In genomic region chr20:31712564-31713311, GRCh38 we compare ENCODE assay signal across 8 cellular contexts. TPM values are rescaled to one million over a fixed set of nuclear protein-coding genes. Genes with fewer than 3 reads are reported as not detected.
DNase-seq lines count a peak whose midpoint lies in the region; ATAC-seq and TF ChIP-seq lines count a peak whose summit lies in the region.

No MANE protein-coding gene starts in this region.

- no peaks in the 10 kb centered on the region for H4K20me1 ChIP-seq in KMS-11 (ENCODE audit: insufficient read depth)

- no peaks in the 10 kb centered on the region for H3K9me3 ChIP-seq in iPS-15b (ENCODE audit: control insufficient read depth, insufficient read depth, low read length)

- peaks cover 98% of the 10 kb centered on the region for H3K4me1 ChIP-seq in KMS-11 (ENCODE audit: low read depth, poor library complexity, severe bottlenecking)
- H3K4me1 ChIP-seq in iPS-15b (ENCODE audit: control insufficient read depth, insufficient read depth, low read length), result peaks cover 48% of the 10 kb centered on the region

- no peak overlapping the region for H2AFZ ChIP-seq in KMS-11 (ENCODE audit: low read depth)

- H3K4me3 ChIP-seq in KMS-11 (IDR thresholded peaks at IDR 0.05; ENCODE audit: insufficient read depth, low read depth, low read length) (no peak overlapping the region), iPS-15b (ENCODE audit: low read depth, low read length) (peak overlapping the region; percentile 6), retinal pigment epithelial cell (ENCODE audit: low read length) (peak overlapping the region; percentile 6)

- H3K27ac Mint-ChIP-seq in brain, result peak overlapping the region; percentile 59 to 92 (median 84)

- peaks cover 66% of the 10 kb centered on the region for H3K36me3 Mint-ChIP-seq in brain

- peak in 12 of 14 donors; percentile 45 to 88 (median 77) for DNase-seq in C1 segment of cervical spinal cord (lab: John Stamatoyannopoulos, UW)
- peak; percentile 83 for DNase-seq in retinal pigment epithelial cell (ENCODE audit: low read depth)

- H3K27ac ChIP-seq in KMS-11, result peak overlapping the region; percentile 86; the same call in 1 of the 2 replicates

- H3K27me3 Mint-ChIP-seq in brain, result no peaks in the 10 kb centered on the region

- ATAC-seq in HG03196 (IDR thresholded peaks at IDR 0.05; ENCODE audit: unreplicated experiment) (no peak), GM21447 (IDR thresholded peaks at IDR 0.05; ENCODE audit: unreplicated experiment) (no peak), HG02938 (IDR thresholded peaks at IDR 0.05; ENCODE audit: unreplicated experiment) (no peak)

- no peaks in the 10 kb centered on the region for H3K9me3 Mint-ChIP-seq in brain

- peak overlapping the region; percentile 64 for H3K4me2 ChIP-seq in KMS-11

- TF ChIP-seq CTCF in KMS-11 (conservative IDR thresholded peaks at IDR 0.05; ENCODE audit: low read depth, low read length) (no peak), brain (conservative IDR thresholded peaks at IDR 0.05) (no peak), retinal pigment epithelial cell (conservative IDR thresholded peaks at IDR 0.05; ENCODE audit: low read depth, low read length) (no peak)

- no peaks in the 10 kb centered on the region for H3K36me3 ChIP-seq in KMS-11 (ENCODE audit: insufficient read depth)
- H3K36me3 ChIP-seq in iPS-15b (ENCODE audit: control insufficient read depth, insufficient read depth, low read length), result peaks cover 4% of the 10 kb centered on the region

- H3K4me1 Mint-ChIP-seq in brain, result peaks cover 90% of the 10 kb centered on the region

- H3K79me2 ChIP-seq in KMS-11 (ENCODE audit: insufficient read depth, low read depth), result peaks cover 67% of the 10 kb centered on the region

- no peaks in the 10 kb centered on the region for H3K27me3 ChIP-seq in KMS-11 (ENCODE audit: insufficient read depth, low read depth)
- H3K27me3 ChIP-seq in iPS-15b (ENCODE audit: control insufficient read depth, insufficient read depth, low read length), result no peaks in the 10 kb centered on the region

- no peak overlapping the region for H3K9ac ChIP-seq in KMS-11
- H3K9ac ChIP-seq in iPS-15b (ENCODE audit: low read depth, low read length), result peak overlapping the region; percentile 9

- H3K4me3 Mint-ChIP-seq in brain, result peak overlapping the region; percentile 29 to 78 (median 73)

RNA-seq across cellular contexts. Expression of gene BCL2L1, which starts 9.9 kb away (rescaled TPM):
- 184 TPM for polyA plus RNA-seq in brain (ENCODE audit: insufficient read depth, low read depth, low replicate concordance)

RNA-seq across cellular contexts. Expression of gene TPX2, which starts 26.4 kb away (rescaled TPM):
- polyA plus RNA-seq in brain (ENCODE audit: insufficient read depth, low read depth, low replicate concordance), result 150 TPM
